In the genomic region with DNA sequence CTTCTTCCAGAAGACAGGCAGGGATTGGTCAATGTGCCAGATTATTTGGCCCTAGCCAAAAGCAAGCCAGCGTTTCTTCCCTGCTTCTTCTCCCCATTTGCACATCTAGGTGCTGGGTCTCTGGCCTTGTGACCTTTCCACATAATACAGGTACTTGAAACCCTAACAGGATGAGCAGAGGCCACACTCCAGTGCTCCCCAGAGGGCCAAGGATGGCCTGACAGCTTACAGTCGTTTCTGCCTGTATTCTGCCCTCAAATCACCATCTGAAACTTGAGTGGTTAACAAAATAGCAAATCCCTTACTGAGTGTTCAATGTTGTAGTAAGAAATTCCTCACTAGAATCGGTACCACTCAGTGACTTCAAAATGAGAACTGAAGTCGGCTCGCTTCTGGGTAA, we compare ENCODE assay signal across 20 cellular contexts. TPM values are rescaled to one million over a fixed set of nuclear protein-coding genes. Genes with fewer than 3 reads are reported as not detected.
A peak's percentile ranks its signal among the peaks of the same experiment; 100 is the strongest.
DNase-seq lines count a peak whose midpoint lies in the region; ATAC-seq, FAIRE-seq and TF ChIP-seq lines count a peak whose summit lies in the region.
"Had no signal": no experiment of that assay in that cellular context is flagged by ENCODE, and none has a peak within 500 bp of the region (broad histone marks: within the 10 kb centered on the region; RNA-seq: fewer than 3 reads in every experiment).

No MANE protein-coding gene starts in this region.

- peaks cover 12% of the 10 kb centered on the region for H3K4me1 Mint-ChIP-seq in glutamatergic neuron (ENCODE audit: low read depth, unreplicated experiment)
- peaks cover 0 to 7% (median 0%) of the 10 kb centered on the region in 7 donors for H3K4me1 Mint-ChIP-seq in naive thymus-derived CD4-positive, alpha-beta T cell
- H3K4me1 Mint-ChIP-seq: activated CD4-positive, alpha-beta memory T cell treated with anti-CD3 and anti-CD28 coated beads, Interleukin-2, amount 10 ng/mL, durations not matched to agents 7 days and 5 days had no signal

- H3K27ac ChIP-seq in naive thymus-derived CD4-positive, alpha-beta T cell (ENCODE audit: low read depth, low read length), result no peak overlapping the region
- no peak overlapping the region for H3K27ac ChIP-seq in WERI-Rb-1
- H3K27ac ChIP-seq: BLaER1 treated with 17β-estradiol and CSF1 and Interleukin-3, amounts not matched to agents 10 nM and 100 nM; GM23248 had no signal

- POLR2A ChIA-PET in naive thymus-derived CD4-positive, alpha-beta T cell (lab: Charles Lee), result no interaction called here

- no peak for TF ChIP-seq POLR2A in GM12891 (IDR thresholded peaks at IDR 0.05; ENCODE audit: low read depth, low read length)

- peaks cover 17 to 88% (median 25%) of the 10 kb centered on the region in 3 experiments for H3K36me3 ChIP-seq in naive thymus-derived CD4-positive, alpha-beta T cell (ENCODE audit: control insufficient read depth in 2 of 3, insufficient read depth in 3 of 3, low read length in 3 of 3)
- H3K36me3 ChIP-seq in WERI-Rb-1, result peaks cover 89% of the 10 kb centered on the region

- H3K27ac Mint-ChIP-seq in glutamatergic neuron (ENCODE audit: unreplicated experiment), result peak overlapping the region; percentile 17
- H3K27ac Mint-ChIP-seq in naive thymus-derived CD4-positive, alpha-beta T cell, result peak overlapping the region in 3 of 9 donors; percentile 9 to 32 (median 10)
- H3K27ac Mint-ChIP-seq: activated CD4-positive, alpha-beta memory T cell treated with anti-CD3 and anti-CD28 coated beads, Interleukin-2, amount 10 ng/mL, durations not matched to agents 7 days and 5 days had no signal

- peaks cover 10% of the 10 kb centered on the region for H3K9me3 Mint-ChIP-seq in glutamatergic neuron (ENCODE audit: unreplicated experiment)
- H3K9me3 Mint-ChIP-seq in naive thymus-derived CD4-positive, alpha-beta T cell, result peaks cover 0 to 2% (median 0%) of the 10 kb centered on the region in 11 donors
- H3K9me3 Mint-ChIP-seq: activated CD4-positive, alpha-beta memory T cell treated with anti-CD3 and anti-CD28 coated beads, Interleukin-2, amount 10 ng/mL, durations not matched to agents 7 days and 5 days; naive thymus-derived CD8-positive, alpha-beta T cell had no signal

- TF ChIP-seq CTCF in glutamatergic neuron (IDR thresholded peaks at IDR 0.05; ENCODE audit: partially characterized antibody, unreplicated experiment) (no peak), WERI-Rb-1 (IDR thresholded peaks at IDR 0.05; ENCODE audit: low read depth, low read length) (no peak)

- H3K4me3 ChIP-seq in naive thymus-derived CD4-positive, alpha-beta T cell (ENCODE audit: low read length), result no peak overlapping the region
- no peak overlapping the region for H3K4me3 ChIP-seq in WERI-Rb-1 (ENCODE audit: low read depth, low read length)
- H3K4me3 ChIP-seq: BLaER1 treated with 17β-estradiol and CSF1 and Interleukin-3, amounts not matched to agents 10 nM and 100 nM; GM23248; heart left ventricle had no signal

- FAIRE-seq in GM12891 (lab: Jason Lieb, UNC) (peak; percentile 33), GM19239 (lab: Jason Lieb, UNC) (no peak)

- no peak for DNase-seq in GM12891 (ENCODE audit: insufficient read length, low spot score)
- peak; percentile 29 for DNase-seq in GM19239 (ENCODE audit: insufficient read length, low spot score)
- no peak for DNase-seq in glutamatergic neuron
- DNase-seq in iPS-NIHi11 (ENCODE audit: low spot score), result no peak
- no peak for DNase-seq in naive thymus-derived CD4-positive, alpha-beta T cell
- no peak for DNase-seq in SW 1271 (lab: John Stamatoyannopoulos, UW)
- DNase-seq in WERI-Rb-1, result no peak
- DNase-seq: activated CD4-positive, alpha-beta memory T cell treated with anti-CD3 and anti-CD28 coated beads, Interleukin-2, amount 10 ng/mL, durations not matched to agents 7 days and 5 days; activated naive CD4-positive, alpha-beta T cell; GM23248; heart left ventricle; KG1; left colon; naive thymus-derived CD8-positive, alpha-beta T cell; NCI-H187 treated with DMSO at 0.1 percent for 48 hours; NCI-H774; T1000 had no signal

- peaks cover 11% of the 10 kb centered on the region for H3K27me3 Mint-ChIP-seq in glutamatergic neuron (ENCODE audit: unreplicated experiment)
- H3K27me3 Mint-ChIP-seq in naive thymus-derived CD4-positive, alpha-beta T cell, result no peaks in the 10 kb centered on the region
- H3K27me3 Mint-ChIP-seq: activated CD4-positive, alpha-beta memory T cell treated with anti-CD3 and anti-CD28 coated beads, Interleukin-2, amount 10 ng/mL, durations not matched to agents 7 days and 5 days; naive thymus-derived CD8-positive, alpha-beta T cell had no signal

- H3K4me1 ChIP-seq in naive thymus-derived CD4-positive, alpha-beta T cell (ENCODE audit: control insufficient read depth in 2 of 2, insufficient read depth in 2 of 2, low read length in 2 of 2), result no peaks in the 10 kb centered on the region

- peak; percentile 51 for ATAC-seq in HG03025 (IDR thresholded peaks at IDR 0.05; ENCODE audit: low FRiP score, unreplicated experiment)
- no peak for ATAC-seq in naive thymus-derived CD4-positive, alpha-beta T cell
- ATAC-seq: heart left ventricle; left colon; naive thymus-derived CD8-positive, alpha-beta T cell had no signal

- no peaks in the 10 kb centered on the region for H3K27me3 ChIP-seq in naive thymus-derived CD4-positive, alpha-beta T cell (ENCODE audit: control insufficient read depth in 2 of 2, insufficient read depth in 2 of 2, low read length in 2 of 2)
- no peaks in the 10 kb centered on the region for H3K27me3 ChIP-seq in WERI-Rb-1 (ENCODE audit: insufficient read depth, low read depth, severe bottlenecking)
- H3K27me3 ChIP-seq: BLaER1 treated with 17β-estradiol and CSF1 and Interleukin-3, amounts not matched to agents 10 nM and 100 nM; heart left ventricle had no signal

- peaks cover 5% of the 10 kb centered on the region for H3K36me3 Mint-ChIP-seq in glutamatergic neuron (ENCODE audit: unreplicated experiment)
- H3K36me3 Mint-ChIP-seq in naive thymus-derived CD4-positive, alpha-beta T cell, result peaks cover 13 to 50% (median 26%) of the 10 kb centered on the region in 5 donors

- intact Hi-C loops in naive thymus-derived CD4-positive, alpha-beta T cell (cut with micrococcal nuclease), result no loop called here

- CTCF ChIA-PET in naive thymus-derived CD4-positive, alpha-beta T cell (lab: Charles Lee), result no interaction called here

- no peaks in the 10 kb centered on the region for H3K9me3 ChIP-seq in naive thymus-derived CD4-positive, alpha-beta T cell (ENCODE audit: control insufficient read depth in 2 of 3, low read length in 3 of 3)
- H3K9me3 ChIP-seq in WERI-Rb-1 (ENCODE audit: severe bottlenecking), result no peaks in the 10 kb centered on the region
- H3K9me3 ChIP-seq: BLaER1 treated with 17β-estradiol and CSF1 and Interleukin-3, amounts not matched to agents 10 nM and 100 nM; heart left ventricle had no signal

- no peak overlapping the region for H3K4me3 Mint-ChIP-seq in glutamatergic neuron (ENCODE audit: unreplicated experiment)
- no peak overlapping the region for H3K4me3 Mint-ChIP-seq in naive thymus-derived CD4-positive, alpha-beta T cell
- H3K4me3 Mint-ChIP-seq: activated CD4-positive, alpha-beta memory T cell treated with anti-CD3 and anti-CD28 coated beads, Interleukin-2, amount 10 ng/mL, durations not matched to agents 7 days and 5 days had no signal

TF ChIP-seq in GM12891, 5 proteins besides CTCF, POLR2A, EP300 and RAD21:
- TF ChIP-seq POU2F2 (IDR thresholded peaks at IDR 0.05; ENCODE audit: low read depth, low read length), result no peak
- TF ChIP-seq PAX5 (IDR thresholded peaks at IDR 0.05; ENCODE audit: insufficient read depth, low read length, severe bottlenecking), result peak; percentile 54

RNA-seq across cellular contexts. Expression of a gene that starts 29.1 kb away (rescaled TPM):
- 23.4 TPM for polyA plus RNA-seq in GM12891 (2012; ENCODE audit: low read depth, missing spikeins)
- 25.8 TPM for total RNA-seq in glutamatergic neuron (ENCODE audit: unreplicated experiment)
- 10 to 100 TPM; 21.9 to 34.5 (median 25.4) TPM for total RNA-seq in naive thymus-derived CD4-positive, alpha-beta T cell
- 10 to 100 TPM; 49.8 to 66.2 TPM for polyA plus RNA-seq in naive thymus-derived CD4-positive, alpha-beta T cell

RNA-seq across cellular contexts. Expression of a gene that starts 40.7 kb away (rescaled TPM):
- polyA plus RNA-seq in GM12891 (2012; ENCODE audit: low read depth, missing spikeins), result 0.27 TPM
- not detected for total RNA-seq in glutamatergic neuron (ENCODE audit: unreplicated experiment)
- not detected for total RNA-seq in naive thymus-derived CD4-positive, alpha-beta T cell
- polyA plus RNA-seq in naive thymus-derived CD4-positive, alpha-beta T cell, result not detected
- total RNA-seq: activated CD4-positive, alpha-beta memory T cell treated with anti-CD3 and anti-CD28 coated beads, Interleukin-2, amount 10 ng/mL, durations not matched to agents 7 days and 5 days; GM23248; naive thymus-derived CD8-positive, alpha-beta T cell; subcutaneous adipose tissue had no signal
- polyA plus RNA-seq: GM23248; naive thymus-derived CD8-positive, alpha-beta T cell had no signal
